20 cellular contexts compared by ENCODE assay signal in genomic region chr22:29427176-29427760, GRCh38. TPM values are rescaled to one million over a fixed set of nuclear protein-coding genes. Genes with fewer than 3 reads are reported as not detected.
DNase-seq lines count a peak whose midpoint lies in the region.
"Had no signal": no experiment of that assay in that cellular context is flagged by ENCODE, and none has a peak within 500 bp of the region (broad histone marks: within the 10 kb centered on the region; RNA-seq: fewer than 3 reads in every experiment).

No MANE protein-coding gene starts in this region.

- peak; percentile 1 for DNase-seq in GM04504 (ENCODE audit: low read depth)
- peak; percentile 65 for DNase-seq in cerebellum (ENCODE audit: low spot score)
- DNase-seq in hepatic stellate cell (ENCODE audit: low spot score) = peak; percentile 12
- peak; percentile 15 for DNase-seq in ureter (ENCODE audit: low spot score)
- no peak for DNase-seq in activated naive CD4-positive, alpha-beta T cell treated with anti-CD3 and anti-CD28 coated beads, Interleukin-2, amount 50 U/mL, for 16 hours
- no peak for DNase-seq in NCI-H146 (lab: John Stamatoyannopoulos, UW)
- no peak for DNase-seq in cardiac septum (ENCODE audit: low spot score)
- DNase-seq: COR-L47, DMS153, EL, H9, KG1, NCI-H1417, NCI-H187 treated with DMSO at 0.1 percent for 48 hours, NCI-H226, NCI-H524, NCI-H82, SHP77 had no signal

- intact Hi-C loops in cardiac septum (cut with DNase I) = no loop called here

RNA-seq across cellular contexts. Expression of gene RFPL1, which starts 11.1 kb away (rescaled TPM):
- total RNA-seq in cerebellum (not detected), ureter (not detected), cardiac septum (not detected)
- total RNA-seq: B cell, H9, RPMI7951 had no signal

RNA-seq across cellular contexts. Expression of gene AP1B1, which starts 38.9 kb away (rescaled TPM):
- total RNA-seq in cerebellum (35.4 TPM), ureter (173 TPM), cardiac septum (28.0 TPM)

RNA-seq across cellular contexts. Expression of gene NEFH, which starts 52.8 kb away (rescaled TPM):
- 0.73 TPM for total RNA-seq in cerebellum
- 0.86 TPM for total RNA-seq in ureter
- total RNA-seq in cardiac septum = 0.22 TPM

Comparison
In these comparisons a context has a peak if more than half of its experiments do, and no peak if none do; other contexts are left out.
1. DNase-seq: peak in GM04504 (single experiment), cerebellum (single experiment), hepatic stellate cell (single experiment) and ureter (single experiment); none in activated naive CD4-positive, alpha-beta T cell treated with anti-CD3 and anti-CD28 coated beads, Interleukin-2, amount 50 U/mL, for 16 hours (single experiment), NCI-H146 (single experiment) and cardiac septum (single experiment).